2 cellular contexts compared by ENCODE assay signal in the genomic region with DNA sequence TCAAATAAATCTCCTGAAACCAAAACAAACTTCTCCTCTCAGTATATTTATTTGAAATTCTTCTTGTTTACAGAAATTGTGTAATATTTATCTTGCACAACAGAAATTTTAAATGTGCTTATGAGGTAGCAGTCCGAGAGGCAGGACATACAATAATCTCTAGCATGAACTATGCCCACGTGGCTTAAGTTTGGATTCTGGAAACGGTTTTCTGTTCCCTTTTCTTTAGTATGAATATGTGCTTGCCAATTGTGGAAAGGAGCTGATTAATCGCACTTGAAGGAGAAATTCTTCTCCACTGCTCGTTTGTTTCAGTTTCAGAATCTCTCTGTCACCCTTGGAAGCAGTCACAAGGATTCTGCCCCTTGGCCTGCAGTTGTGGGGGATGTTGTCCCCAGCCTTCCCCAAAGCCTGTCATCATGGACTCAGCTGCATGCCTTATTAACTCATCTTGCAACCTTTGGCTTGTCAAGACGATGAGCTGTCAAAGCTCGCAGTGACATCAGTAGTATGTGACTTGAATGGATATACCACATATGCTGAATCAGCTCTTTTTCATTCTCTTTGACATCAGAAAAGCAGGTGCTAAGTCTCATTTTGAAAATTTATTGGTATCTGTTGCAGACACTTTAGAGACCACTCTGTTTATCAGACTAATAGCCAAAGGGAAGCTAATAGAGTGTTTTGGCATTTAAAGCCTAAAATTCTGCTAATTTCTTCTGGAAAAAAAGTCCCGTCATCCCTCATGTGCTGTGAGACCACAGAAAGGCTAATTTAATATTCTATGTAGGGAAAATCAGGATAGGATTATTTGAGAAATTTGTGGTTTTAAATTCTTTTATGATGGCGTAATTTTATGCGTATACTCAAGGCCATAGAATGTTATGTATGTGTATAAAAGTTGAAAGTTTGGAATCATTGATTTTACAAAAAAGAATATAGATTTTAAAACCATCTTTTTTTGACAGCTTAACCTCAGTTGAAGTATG.
TF ChIP-seq lines count a peak whose summit lies in the region.

No MANE protein-coding gene starts in this region.

TF ChIP-seq in IMR-90, 13 proteins besides CTCF, POLR2A, EP300 and RAD21:
- no peak for TF ChIP-seq SMC3 (IDR thresholded peaks at IDR 0.05; ENCODE audit: low read depth, low read length)
- TF ChIP-seq MAFK (IDR thresholded peaks at IDR 0.05; ENCODE audit: low read depth, low read length), result peak; percentile 100
- no peak for TF ChIP-seq FOS (IDR thresholded peaks at IDR 0.05; ENCODE audit: low read depth, low read length)
- TF ChIP-seq MAZ (IDR thresholded peaks at IDR 0.05; ENCODE audit: borderline replicate concordance, low read depth, low read length), result no peak
- TF ChIP-seq, protein P1, sequence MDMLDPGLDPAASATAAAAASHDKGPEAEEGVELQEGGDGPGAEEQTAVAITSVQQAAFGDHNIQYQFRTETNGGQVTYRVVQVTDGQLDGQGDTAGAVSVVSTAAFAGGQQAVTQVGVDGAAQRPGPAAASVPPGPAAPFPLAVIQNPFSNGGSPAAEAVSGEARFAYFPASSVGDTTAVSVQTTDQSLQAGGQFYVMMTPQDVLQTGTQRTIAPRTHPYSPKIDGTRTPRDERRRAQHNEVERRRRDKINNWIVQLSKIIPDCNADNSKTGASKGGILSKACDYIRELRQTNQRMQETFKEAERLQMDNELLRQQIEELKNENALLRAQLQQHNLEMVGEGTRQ (IDR thresholded peaks at IDR 0.05; ENCODE audit: low read depth, low read length), result peak; percentile 49; the same call in 1 of the 2 replicates
- TF ChIP-seq CHD1 (IDR thresholded peaks at IDR 0.05; ENCODE audit: low read depth, low read length), result no peak
- no peak for TF ChIP-seq NFE2L2 (IDR thresholded peaks at IDR 0.05; ENCODE audit: low read depth, low read length)
- TF ChIP-seq BHLHE40 (IDR thresholded peaks at IDR 0.05; ENCODE audit: low read depth, low read length), result no peak
- TF ChIP-seq CEBPB (IDR thresholded peaks at IDR 0.05; ENCODE audit: low read depth, low read length), result peak; percentile 80
- no peak for TF ChIP-seq RCOR1 (IDR thresholded peaks at IDR 0.05; ENCODE audit: insufficient replicate concordance, low read length)
- TF ChIP-seq, protein P2, sequence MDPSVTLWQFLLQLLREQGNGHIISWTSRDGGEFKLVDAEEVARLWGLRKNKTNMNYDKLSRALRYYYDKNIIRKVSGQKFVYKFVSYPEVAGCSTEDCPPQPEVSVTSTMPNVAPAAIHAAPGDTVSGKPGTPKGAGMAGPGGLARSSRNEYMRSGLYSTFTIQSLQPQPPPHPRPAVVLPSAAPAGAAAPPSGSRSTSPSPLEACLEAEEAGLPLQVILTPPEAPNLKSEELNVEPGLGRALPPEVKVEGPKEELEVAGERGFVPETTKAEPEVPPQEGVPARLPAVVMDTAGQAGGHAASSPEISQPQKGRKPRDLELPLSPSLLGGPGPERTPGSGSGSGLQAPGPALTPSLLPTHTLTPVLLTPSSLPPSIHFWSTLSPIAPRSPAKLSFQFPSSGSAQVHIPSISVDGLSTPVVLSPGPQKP (IDR thresholded peaks at IDR 0.05; ENCODE audit: borderline replicate concordance, low read depth, low read length), result no peak
- no peak for TF ChIP-seq RFX5 (IDR thresholded peaks at IDR 0.05; ENCODE audit: low read depth, low read length)
- TF ChIP-seq MXI1 (IDR thresholded peaks at IDR 0.05; ENCODE audit: borderline replicate concordance, low read depth, low read length), result 0 out of 2 replicates have a peak, but pooled peaks have one; percentile 31
TF ChIP-seq in IMR-90: peak in this region for 4.

TF ChIP-seq in K562, 482 proteins besides CTCF, POLR2A, EP300 and RAD21 (continues in another document):
- TF ChIP-seq, protein P3, sequence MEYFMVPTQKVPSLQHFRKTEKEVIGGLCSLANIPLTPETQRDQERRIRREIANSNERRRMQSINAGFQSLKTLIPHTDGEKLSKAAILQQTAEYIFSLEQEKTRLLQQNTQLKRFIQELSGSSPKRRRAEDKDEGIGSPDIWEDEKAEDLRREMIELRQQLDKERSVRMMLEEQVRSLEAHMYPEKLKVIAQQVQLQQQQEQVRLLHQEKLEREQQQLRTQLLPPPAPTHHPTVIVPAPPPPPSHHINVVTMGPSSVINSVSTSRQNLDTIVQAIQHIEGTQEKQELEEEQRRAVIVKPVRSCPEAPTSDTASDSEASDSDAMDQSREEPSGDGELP (CRISPR knock-in tag; IDR thresholded peaks at IDR 0.05; ENCODE audit: borderline replicate concordance), result peak; percentile 59; the same call in 1 of the 2 replicates
- TF ChIP-seq MAFK (IDR thresholded peaks at IDR 0.05; ENCODE audit: low read length), result peak; percentile 100
- TF ChIP-seq NR2C2 (CRISPR knock-in tag; IDR thresholded peaks at IDR 0.05), result no peak
- peak; percentile 14; the same call in 1 of the 2 replicates for TF ChIP-seq NR2C2 (tag; IDR thresholded peaks at IDR 0.05)
- 0 out of 2 replicates have a peak, but pooled peaks have one; percentile 41 for TF ChIP-seq FOSL1 (tag; conservative IDR thresholded peaks at IDR 0.05)
- TF ChIP-seq JUN (IDR thresholded peaks at IDR 0.05; ENCODE audit: borderline replicate concordance, low read depth, low read length), result 0 out of 2 replicates have a peak, but pooled peaks have one; percentile 18
- no peak for TF ChIP-seq JUN (CRISPR knock-in tag; IDR thresholded peaks at IDR 0.05; ENCODE audit: borderline replicate concordance)
- TF ChIP-seq, protein P4, sequence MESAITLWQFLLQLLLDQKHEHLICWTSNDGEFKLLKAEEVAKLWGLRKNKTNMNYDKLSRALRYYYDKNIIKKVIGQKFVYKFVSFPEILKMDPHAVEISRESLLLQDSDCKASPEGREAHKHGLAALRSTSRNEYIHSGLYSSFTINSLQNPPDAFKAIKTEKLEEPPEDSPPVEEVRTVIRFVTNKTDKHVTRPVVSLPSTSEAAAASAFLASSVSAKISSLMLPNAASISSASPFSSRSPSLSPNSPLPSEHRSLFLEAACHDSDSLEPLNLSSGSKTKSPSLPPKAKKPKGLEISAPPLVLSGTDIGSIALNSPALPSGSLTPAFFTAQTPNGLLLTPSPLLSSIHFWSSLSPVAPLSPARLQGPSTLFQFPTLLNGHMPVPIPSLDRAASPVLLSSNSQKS (CRISPR knock-in tag; IDR thresholded peaks at IDR 0.05), result no peak
- peak; percentile 69 for TF ChIP-seq CEBPB (tag; IDR thresholded peaks at IDR 0.05)
- no peak for TF ChIP-seq IRF2 (CRISPR knock-in tag; IDR thresholded peaks at IDR 0.05)
- peak; percentile 100 for TF ChIP-seq MAFF (IDR thresholded peaks at IDR 0.05; ENCODE audit: low read length)
- TF ChIP-seq, protein P5, sequence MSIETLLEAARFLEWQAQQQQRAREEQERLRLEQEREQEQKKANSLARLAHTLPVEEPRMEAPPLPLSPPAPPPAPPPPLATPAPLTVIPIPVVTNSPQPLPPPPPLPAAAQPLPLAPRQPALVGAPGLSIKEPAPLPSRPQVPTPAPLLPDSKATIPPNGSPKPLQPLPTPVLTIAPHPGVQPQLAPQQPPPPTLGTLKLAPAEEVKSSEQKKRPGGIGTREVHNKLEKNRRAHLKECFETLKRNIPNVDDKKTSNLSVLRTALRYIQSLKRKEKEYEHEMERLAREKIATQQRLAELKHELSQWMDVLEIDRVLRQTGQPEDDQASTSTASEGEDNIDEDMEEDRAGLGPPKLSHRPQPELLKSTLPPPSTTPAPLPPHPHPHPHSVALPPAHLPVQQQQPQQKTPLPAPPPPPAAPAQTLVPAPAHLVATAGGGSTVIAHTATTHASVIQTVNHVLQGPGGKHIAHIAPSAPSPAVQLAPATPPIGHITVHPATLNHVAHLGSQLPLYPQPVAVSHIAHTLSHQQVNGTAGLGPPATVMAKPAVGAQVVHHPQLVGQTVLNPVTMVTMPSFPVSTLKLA (conservative IDR thresholded peaks at IDR 0.05), result peak; percentile 22 to 55; a peak in 1 of 4 replicates
- peak; percentile 100 for TF ChIP-seq C11orf30 (IDR thresholded peaks at IDR 0.05; ENCODE audit: low read depth)
- TF ChIP-seq TOE1 (IDR thresholded peaks at IDR 0.05; ENCODE audit: borderline replicate concordance), result no peak
- TF ChIP-seq TOE1 (CRISPR knock-in tag; IDR thresholded peaks at IDR 0.05; ENCODE audit: borderline replicate concordance, low read depth), result no peak
- no peak for TF ChIP-seq ETS2 (tag; IDR thresholded peaks at IDR 0.05; ENCODE audit: borderline replicate concordance, poor library complexity, severe bottlenecking)
- TF ChIP-seq, protein P6, sequence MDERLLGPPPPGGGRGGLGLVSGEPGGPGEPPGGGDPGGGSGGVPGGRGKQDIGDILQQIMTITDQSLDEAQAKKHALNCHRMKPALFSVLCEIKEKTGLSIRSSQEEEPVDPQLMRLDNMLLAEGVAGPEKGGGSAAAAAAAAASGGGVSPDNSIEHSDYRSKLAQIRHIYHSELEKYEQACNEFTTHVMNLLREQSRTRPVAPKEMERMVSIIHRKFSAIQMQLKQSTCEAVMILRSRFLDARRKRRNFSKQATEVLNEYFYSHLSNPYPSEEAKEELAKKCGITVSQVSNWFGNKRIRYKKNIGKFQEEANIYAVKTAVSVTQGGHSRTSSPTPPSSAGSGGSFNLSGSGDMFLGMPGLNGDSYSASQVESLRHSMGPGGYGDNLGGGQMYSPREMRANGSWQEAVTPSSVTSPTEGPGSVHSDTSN (CRISPR knock-in tag; IDR thresholded peaks at IDR 0.05; ENCODE audit: low read depth), result no peak
- TF ChIP-seq, protein P6 (tag; conservative IDR thresholded peaks at IDR 0.05; ENCODE audit: low read depth), result peak; percentile 58; the same call in 1 of the 2 replicates
- 0 out of 4 replicates have a peak, but pooled peaks of 1 of the 2 experiments have one; percentile 13 for TF ChIP-seq HDAC1 (IDR thresholded peaks at IDR 0.05)
- TF ChIP-seq, protein P7, sequence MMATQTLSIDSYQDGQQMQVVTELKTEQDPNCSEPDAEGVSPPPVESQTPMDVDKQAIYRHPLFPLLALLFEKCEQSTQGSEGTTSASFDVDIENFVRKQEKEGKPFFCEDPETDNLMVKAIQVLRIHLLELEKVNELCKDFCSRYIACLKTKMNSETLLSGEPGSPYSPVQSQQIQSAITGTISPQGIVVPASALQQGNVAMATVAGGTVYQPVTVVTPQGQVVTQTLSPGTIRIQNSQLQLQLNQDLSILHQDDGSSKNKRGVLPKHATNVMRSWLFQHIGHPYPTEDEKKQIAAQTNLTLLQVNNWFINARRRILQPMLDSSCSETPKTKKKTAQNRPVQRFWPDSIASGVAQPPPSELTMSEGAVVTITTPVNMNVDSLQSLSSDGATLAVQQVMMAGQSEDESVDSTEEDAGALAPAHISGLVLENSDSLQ (IDR thresholded peaks at IDR 0.05), result peak; percentile 81
- TF ChIP-seq CREM (IDR thresholded peaks at IDR 0.05; ENCODE audit: low read depth), result peak; percentile 74
- peak; percentile 41; the same call in 1 of the 2 replicates for TF ChIP-seq JUND (IDR thresholded peaks at IDR 0.05; ENCODE audit: borderline replicate concordance, low read depth, low read length)
- TF ChIP-seq JUND (tag; IDR thresholded peaks at IDR 0.05; ENCODE audit: borderline replicate concordance, low read depth, low read length), result peak; percentile 52; the same call in 2 of the 3 replicates
- TF ChIP-seq ILK (tag; IDR thresholded peaks at IDR 0.05; ENCODE audit: borderline replicate concordance, low read depth), result no peak
- peak; percentile 86 for TF ChIP-seq MEIS2 (IDR thresholded peaks at IDR 0.05; ENCODE audit: partially characterized antibody)
- TF ChIP-seq, protein P8, sequence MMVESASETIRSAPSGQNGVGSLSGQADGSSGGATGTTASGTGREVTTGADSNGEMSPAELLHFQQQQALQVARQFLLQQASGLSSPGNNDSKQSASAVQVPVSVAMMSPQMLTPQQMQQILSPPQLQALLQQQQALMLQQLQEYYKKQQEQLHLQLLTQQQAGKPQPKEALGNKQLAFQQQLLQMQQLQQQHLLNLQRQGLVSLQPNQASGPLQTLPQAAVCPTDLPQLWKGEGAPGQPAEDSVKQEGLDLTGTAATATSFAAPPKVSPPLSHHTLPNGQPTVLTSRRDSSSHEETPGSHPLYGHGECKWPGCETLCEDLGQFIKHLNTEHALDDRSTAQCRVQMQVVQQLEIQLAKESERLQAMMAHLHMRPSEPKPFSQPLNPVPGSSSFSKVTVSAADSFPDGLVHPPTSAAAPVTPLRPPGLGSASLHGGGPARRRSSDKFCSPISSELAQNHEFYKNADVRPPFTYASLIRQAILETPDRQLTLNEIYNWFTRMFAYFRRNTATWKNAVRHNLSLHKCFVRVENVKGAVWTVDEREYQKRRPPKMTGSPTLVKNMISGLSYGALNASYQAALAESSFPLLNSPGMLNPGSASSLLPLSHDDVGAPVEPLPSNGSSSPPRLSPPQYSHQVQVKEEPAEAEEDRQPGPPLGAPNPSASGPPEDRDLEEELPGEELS (CRISPR knock-in tag; IDR thresholded peaks at IDR 0.05; ENCODE audit: borderline replicate concordance), result no peak
- no peak for TF ChIP-seq FOXK1 (CRISPR knock-in tag; IDR thresholded peaks at IDR 0.05; ENCODE audit: borderline replicate concordance)
- 0 out of 4 replicates have a peak, but pooled peaks of 1 of the 2 experiments have one; percentile 39 for TF ChIP-seq FOXK2 (conservative IDR thresholded peaks at IDR 0.05 in 1 of 2, IDR thresholded peaks at IDR 0.05 in 1 of 2; ENCODE audit: low read depth in 2 of 2)
- peak; percentile 60; the same call in 1 of the 2 replicates for TF ChIP-seq ATF7 (IDR thresholded peaks at IDR 0.05)
- TF ChIP-seq CREB1 (IDR thresholded peaks at IDR 0.05), result peak; percentile 71
- TF ChIP-seq CREB1 (CRISPR knock-in tag; IDR thresholded peaks at IDR 0.05), result peak; percentile 31; the same call in 1 of the 2 replicates
- TF ChIP-seq PHTF2 (CRISPR knock-in tag; IDR thresholded peaks at IDR 0.05), result no peak
- 0 out of 2 replicates have a peak, but pooled peaks have one; percentile 11 for TF ChIP-seq BHLHE40 (IDR thresholded peaks at IDR 0.05; ENCODE audit: low read length)
- TF ChIP-seq ZNF589 (CRISPR knock-in tag; IDR thresholded peaks at IDR 0.05; ENCODE audit: low read depth), result no peak
- no peak for TF ChIP-seq CEBPG (CRISPR knock-in tag; IDR thresholded peaks at IDR 0.05)
- TF ChIP-seq CEBPG (tag; conservative IDR thresholded peaks at IDR 0.05 in 1 of 2, IDR thresholded peaks at IDR 0.05 in 1 of 2), result peak in 1 of 2 experiments; percentile 60; a peak in 2 of 4 replicates
